ENCODE assay signal across 30 cellular contexts in the genomic region with DNA sequence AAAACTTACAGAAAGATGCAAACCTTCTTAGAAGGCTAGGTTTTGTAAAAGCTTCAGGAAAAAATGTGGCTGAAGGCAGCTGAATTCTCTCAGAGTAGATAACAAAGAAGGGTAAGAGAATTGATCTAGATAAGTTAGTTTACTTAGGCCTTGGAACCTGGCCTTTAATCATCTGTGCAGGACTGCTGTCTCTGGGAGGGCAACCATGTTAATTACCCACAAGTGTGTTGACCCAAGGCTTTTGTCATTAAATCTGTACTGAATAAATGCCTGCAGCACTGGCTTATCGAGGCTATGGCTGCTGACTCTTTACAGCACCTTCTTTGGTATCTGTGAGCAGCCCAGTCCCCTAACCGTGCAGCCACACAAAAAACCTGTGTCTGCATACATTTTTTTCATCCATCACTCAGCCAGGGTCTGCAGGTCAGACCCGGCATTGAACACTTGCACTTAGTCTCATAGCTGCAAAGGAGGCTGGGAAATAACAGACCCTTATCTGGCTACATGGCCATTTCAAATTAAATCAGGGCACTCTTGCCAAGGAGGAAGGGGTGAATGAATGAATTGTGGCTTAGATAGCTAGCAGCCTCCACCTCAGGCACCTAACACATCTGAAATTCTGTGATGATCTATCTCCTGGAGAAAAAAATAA.
"Had no signal": no experiment of that assay in that cellular context is flagged by ENCODE, and none has a peak within 500 bp of the region (broad histone marks: within the 10 kb centered on the region; RNA-seq: fewer than 3 reads in every experiment).

No MANE protein-coding gene starts in this region.

- DNase-seq: activated CD4-positive, alpha-beta T cell treated with anti-CD3 and anti-CD28 coated beads, Interleukin-2, amount 10 ng/mL, durations not matched to agents 7 days and 5 days; activated CD4-positive, CD25-positive, alpha-beta regulatory T cell treated with anti-CD3 and anti-CD28 coated beads, Interleukin-2, amount 50 U/mL, for 72 hours; activated CD8-positive, alpha-beta memory T cell treated with anti-CD3 and anti-CD28 coated beads, Interleukin-2, amount 10 ng/mL, durations not matched to agents 7 days and 5 days; activated CD8-positive, alpha-beta T cell treated with anti-CD3 and anti-CD28 coated beads for 36 hours; activated effector memory CD4-positive, alpha-beta T cell treated with anti-CD3 and anti-CD28 coated beads, Interleukin-2, amount 50 U/mL, for 16 hours; activated naive CD4-positive, alpha-beta T cell treated with anti-CD3 and anti-CD28 coated beads, Interleukin-2, amount 10 ng/mL, durations not matched to agents 7 days and 5 days; activated T-cell treated with anti-CD3 and anti-CD28 coated beads for 4 hours; amygdala; colonic mucosa; dorsolateral prefrontal cortex; effector memory CD8-positive, alpha-beta T cell; head of caudate nucleus; left cardiac atrium; lower lobe of right lung; midbrain; natural killer cell; pancreas; small intestine; stimulated activated CD4-positive, alpha-beta T cell treated with anti-CD3 and anti-CD28 coated beads, Interleukin-15, amount 100 ng/mL, for 24 hours; T-cell; testis; upper lobe of left lung had no signal

- H3K36me3 ChIP-seq: colonic mucosa, gastroesophageal sphincter, lower lobe of right lung, neutrophil, pancreas, upper lobe of left lung had no signal

- H3K27ac Mint-ChIP-seq: activated CD4-positive, alpha-beta T cell treated with anti-CD3 and anti-CD28 coated beads, Interleukin-2, amount 10 ng/mL, durations not matched to agents 7 days and 5 days; activated CD8-positive, alpha-beta memory T cell treated with anti-CD3 and anti-CD28 coated beads, Interleukin-2, amount 10 ng/mL, durations not matched to agents 7 days and 5 days; activated CD8-positive, alpha-beta T cell treated with anti-CD3 and anti-CD28 coated beads for 36 hours; activated naive CD4-positive, alpha-beta T cell treated with anti-CD3 and anti-CD28 coated beads, Interleukin-2, amount 10 ng/mL, durations not matched to agents 7 days and 5 days; effector memory CD8-positive, alpha-beta T cell; natural killer cell; stimulated activated memory B cell treated with anti-CD40 and anti-IgM and Interleukin-4, amounts not matched to agents 10 μg/mL and 1 μg/mL and 100 μg/mL, for 72 hours; T-cell; T-helper 2 cell treated with Interferon-gamma antibody and Interleukin-4, amounts not matched to agents 5 μg/mL and 100 μg/mL, for 36 hours had no signal

- H3K4me3 Mint-ChIP-seq: activated CD4-positive, alpha-beta T cell treated with anti-CD3 and anti-CD28 coated beads, Interleukin-2, amount 10 ng/mL, durations not matched to agents 7 days and 5 days; activated CD8-positive, alpha-beta memory T cell treated with anti-CD3 and anti-CD28 coated beads, Interleukin-2, amount 10 ng/mL, durations not matched to agents 7 days and 5 days; activated CD8-positive, alpha-beta T cell treated with anti-CD3 and anti-CD28 coated beads for 36 hours; activated naive CD4-positive, alpha-beta T cell treated with anti-CD3 and anti-CD28 coated beads, Interleukin-2, amount 10 ng/mL, durations not matched to agents 7 days and 5 days; effector memory CD8-positive, alpha-beta T cell; natural killer cell; stimulated activated memory B cell treated with anti-CD40 and anti-IgM and Interleukin-4, amounts not matched to agents 10 μg/mL and 1 μg/mL and 100 μg/mL, for 72 hours; T-cell; T-helper 2 cell treated with Interferon-gamma antibody and Interleukin-4, amounts not matched to agents 5 μg/mL and 100 μg/mL, for 36 hours had no signal

- H3K9me3 ChIP-seq: colonic mucosa, gastroesophageal sphincter, lower lobe of right lung, neutrophil, pancreas, testis, upper lobe of left lung had no signal

- H3K27ac ChIP-seq: colonic mucosa, epithelial cell of prostate, gastroesophageal sphincter, lower lobe of right lung, neutrophil, pancreas, testis, upper lobe of left lung, VCaP had no signal

- H3K27me3 Mint-ChIP-seq: stimulated activated memory B cell treated with anti-CD40 and anti-IgM and Interleukin-4, amounts not matched to agents 10 μg/mL and 1 μg/mL and 100 μg/mL, for 72 hours had no signal

- H3K27me3 ChIP-seq: colonic mucosa, dorsolateral prefrontal cortex, gastroesophageal sphincter, neutrophil, pancreas, testis, upper lobe of left lung had no signal

- H3K4me1 Mint-ChIP-seq: activated CD8-positive, alpha-beta memory T cell treated with anti-CD3 and anti-CD28 coated beads, Interleukin-2, amount 10 ng/mL, durations not matched to agents 7 days and 5 days; activated naive CD4-positive, alpha-beta T cell treated with anti-CD3 and anti-CD28 coated beads, Interleukin-2, amount 10 ng/mL, durations not matched to agents 7 days and 5 days; natural killer cell; stimulated activated memory B cell treated with anti-CD40 and anti-IgM and Interleukin-4, amounts not matched to agents 10 μg/mL and 1 μg/mL and 100 μg/mL, for 72 hours; T-cell had no signal

- H3K4me1 ChIP-seq: colonic mucosa, gastroesophageal sphincter, lower lobe of right lung, testis, upper lobe of left lung had no signal

- FAIRE-seq: bronchial epithelial cell, islet of Langerhans, pancreas, small intestine had no signal

- H3K4me3 ChIP-seq: colonic mucosa, dorsolateral prefrontal cortex, gastroesophageal sphincter, lower lobe of right lung, pancreas, testis, upper lobe of left lung had no signal

- H3K9me3 Mint-ChIP-seq: activated CD4-positive, alpha-beta T cell treated with anti-CD3 and anti-CD28 coated beads, Interleukin-2, amount 10 ng/mL, durations not matched to agents 7 days and 5 days; activated CD8-positive, alpha-beta T cell treated with anti-CD3 and anti-CD28 coated beads for 36 hours; activated naive CD4-positive, alpha-beta T cell treated with anti-CD3 and anti-CD28 coated beads, Interleukin-2, amount 10 ng/mL, durations not matched to agents 7 days and 5 days; effector memory CD8-positive, alpha-beta T cell; natural killer cell; stimulated activated memory B cell treated with anti-CD40 and anti-IgM and Interleukin-4, amounts not matched to agents 10 μg/mL and 1 μg/mL and 100 μg/mL, for 72 hours; T-cell; T-helper 2 cell treated with Interferon-gamma antibody and Interleukin-4, amounts not matched to agents 5 μg/mL and 100 μg/mL, for 36 hours had no signal

- H3K36me3 Mint-ChIP-seq: activated CD8-positive, alpha-beta memory T cell treated with anti-CD3 and anti-CD28 coated beads, Interleukin-2, amount 10 ng/mL, durations not matched to agents 7 days and 5 days; activated naive CD4-positive, alpha-beta T cell treated with anti-CD3 and anti-CD28 coated beads, Interleukin-2, amount 10 ng/mL, durations not matched to agents 7 days and 5 days; natural killer cell; stimulated activated memory B cell treated with anti-CD40 and anti-IgM and Interleukin-4, amounts not matched to agents 10 μg/mL and 1 μg/mL and 100 μg/mL, for 72 hours; T-cell had no signal
